8 cellular contexts compared by ENCODE assay signal in genomic region chr1:10032590-10033358, GRCh38. TPM values are rescaled to one million over a fixed set of nuclear protein-coding genes. Genes with fewer than 3 reads are reported as not detected.
DNase-seq lines count a peak whose midpoint lies in the region; ATAC-seq, FAIRE-seq and TF ChIP-seq lines count a peak whose summit lies in the region.

Gene UBE4B, plus strand, starts transcription at chr1:10032958. Its CDS starts 713 bp downstream, at chr1:10033671.

- peak within 1 kb of the TSS; percentile 98 for H3K9ac ChIP-seq in keratinocyte (ENCODE audit: control insufficient read depth, extremely low read depth, insufficient read depth, low read length)

- no peak for FAIRE-seq in keratinocyte (lab: Jason Lieb, UNC)

- no peaks in the 10 kb centered on the region for H3K27me3 ChIP-seq in keratinocyte (ENCODE audit: control insufficient read depth, extremely low read depth, insufficient read depth, low read length)

- dilution Hi-C loops in keratinocyte (cut with MboI; ENCODE audit: extremely low pct_ligation_motif_present, low sequenced_read_pairs) = no loop called here

- peak within 1 kb of the TSS; percentile 100 for H3K4me2 ChIP-seq in keratinocyte (ENCODE audit: control insufficient read depth, extremely low read depth, insufficient read depth, low read depth, low read length)

- ATAC-seq in GM19043 (IDR thresholded peaks at IDR 0.05; ENCODE audit: low read depth, unreplicated experiment) (peak; percentile 96), HG03378 (IDR thresholded peaks at IDR 0.05; ENCODE audit: unreplicated experiment) (peak; percentile 71)
- ATAC-seq in activated CD4-positive, CD25-positive, alpha-beta regulatory T cell treated with anti-CD3 and anti-CD28 coated beads, Interleukin-2, amount 50 U/mL, for 24 hours = peak; percentile 92 to 96

- DNase-seq in AML-193 (lab: John Stamatoyannopoulos, UW) (peak; percentile 89 to 95), NCI-H446 treated with DMSO at 0.1 percent for 48 hours (lab: John Stamatoyannopoulos, UW) (peak; percentile 99), cerebellar cortex (ENCODE audit: low spot score) (peak; percentile 98), keratinocyte (ENCODE audit: low read depth, low spot score) (peak; percentile 87)
- peak; percentile 98 to 99 for DNase-seq in stimulated activated CD4-positive, alpha-beta T cell treated with anti-CD3 and anti-CD28 coated beads, Interleukin-15, amount 100 ng/mL, for 1 hour (ENCODE audit: low read depth in 1 of 2, low spot score in 1 of 2)

- H3K4me3 ChIP-seq in keratinocyte (ENCODE audit: control insufficient read depth in 2 of 3, extremely low read depth in 1 of 3, insufficient read depth in 2 of 3, low read depth in 1 of 3, low read length in 3 of 3) = peak within 1 kb of the TSS; percentile 93 to 99 (median 98)

- no peaks in the 10 kb centered on the region for H3K9me3 ChIP-seq in keratinocyte (ENCODE audit: control insufficient read depth, low read depth, low read length)

- H3K27ac ChIP-seq in keratinocyte (ENCODE audit: control insufficient read depth, insufficient read depth, low read length) = peak within 1 kb of the TSS; percentile 96

- no peaks in the 10 kb centered on the region for H3K9me1 ChIP-seq in keratinocyte (ENCODE audit: control insufficient read depth, extremely low read depth, insufficient read depth, low read length)

- peak within 1 kb of the TSS; percentile 98 for H2AFZ ChIP-seq in keratinocyte (ENCODE audit: control insufficient read depth, low read length)

- no peaks in the 10 kb centered on the region for H3K36me3 ChIP-seq in keratinocyte (ENCODE audit: control insufficient read depth in 2 of 2, extremely low read depth in 1 of 2, insufficient read depth in 2 of 2, low read length in 2 of 2)

- no peaks in the 10 kb centered on the region for H4K20me1 ChIP-seq in keratinocyte (ENCODE audit: control insufficient read depth, extremely low read depth, insufficient read depth, low read length)

- H3K4me1 ChIP-seq in keratinocyte (ENCODE audit: control insufficient read depth, extremely low read depth, insufficient read depth, low read length) = peaks cover 17% of the 10 kb centered on the region

- TF ChIP-seq CTCF in keratinocyte (optimal IDR thresholded peaks at IDR 0.05 in 1 of 3, IDR thresholded peaks at IDR 0.05 in 1 of 3, conservative IDR thresholded peaks at IDR 0.05 in 1 of 3; ENCODE audit: extremely low read depth in 1 of 3, insufficient read depth in 2 of 3, low read length in 3 of 3) = peak; percentile 68 to 95 (median 89)

- peaks cover 42% of the 10 kb centered on the region for H3K79me2 ChIP-seq in keratinocyte (ENCODE audit: control insufficient read depth, insufficient read depth, low read length)

RNA-seq across cellular contexts. Expression of gene UBE4B, which starts in this region (rescaled TPM):
- 8.7 to 22.3 TPM (median 14.3 TPM) in 3 replicates for polyA plus RNA-seq in keratinocyte
- polyA plus RNA-seq in keratinocyte (2011; ENCODE audit: low read depth) = 25.2 TPM
- 15.1 and 15.4 TPM in 2 replicates for polyA plus RNA-seq in keratinocyte (2011; cell fraction: cytosol; rRNA removed)
- polyA plus RNA-seq in keratinocyte (2011; cell fraction: nucleus; rRNA removed) = 37.0 and 44.8 TPM in 2 replicates
- polyA plus RNA-seq in keratinocyte (2012; ENCODE audit: low replicate concordance) = 15.7 and 24.8 TPM in 2 replicates
- 21.1 to 31.5 TPM (median 30.3 TPM) in 3 replicates for polyA minus RNA-seq in keratinocyte
- 17.1 TPM for polyA minus RNA-seq in keratinocyte (2011; cell fraction: cytosol; rRNA and poly(A)+ RNA removed)
- 24.5 and 54.1 TPM in 2 replicates for polyA minus RNA-seq in keratinocyte (2011; cell fraction: nucleus; rRNA and poly(A)+ RNA removed)

Comparison
In these comparisons a context has a peak if more than half of its experiments do, and no peak if none do; other contexts are left out.
1. Peak in every context shown above with its lines: DNase-seq, ATAC-seq, H3K4me3 ChIP-seq and H3K27ac ChIP-seq.